ENCODE assay signal across 15 cellular contexts in genomic region chr9:131436386-131436785, GRCh38. TPM values are rescaled to one million over a fixed set of nuclear protein-coding genes. Genes with fewer than 3 reads are reported as not detected.
A peak's percentile ranks its signal among the peaks of the same experiment; 100 is the strongest.
DNase-seq lines count a peak whose midpoint lies in the region; ATAC-seq and TF ChIP-seq lines count a peak whose summit lies in the region.
"Had no signal": no experiment of that assay in that cellular context is flagged by ENCODE, and none has a peak within 500 bp of the region (broad histone marks: within the 10 kb centered on the region; RNA-seq: fewer than 3 reads in every experiment).

No MANE protein-coding gene starts in this region.

- H3K27me3 ChIP-seq in HUES6 (ENCODE audit: control insufficient read depth, insufficient read depth, low read length) (no peaks in the 10 kb centered on the region), ascending aorta (no peaks in the 10 kb centered on the region)

- TF ChIP-seq CTCF in ascending aorta (IDR thresholded peaks at IDR 0.05) (no peak), progenitor cell of endocrine pancreas (IDR thresholded peaks at IDR 0.05; ENCODE audit: unreplicated experiment) (no peak)

- peak; percentile 80 to 86 for ATAC-seq in left cardiac atrium
- no peak for ATAC-seq in HG03342 (IDR thresholded peaks at IDR 0.05; ENCODE audit: unreplicated experiment)
- no peak for ATAC-seq in GM18907 (IDR thresholded peaks at IDR 0.05; ENCODE audit: unreplicated experiment)
- ATAC-seq: stimulated activated naive CD8-positive, alpha-beta T cell treated with anti-CD3 and anti-CD28 coated beads, Interleukin-15, Interleukin-2, amounts not matched to agents 100 U/mL and 50 U/mL, for 24 hours had no signal

- no peak overlapping the region for H3K4me3 Mint-ChIP-seq in progenitor cell of endocrine pancreas (ENCODE audit: low read depth)
- H3K4me3 Mint-ChIP-seq: CD14-positive monocyte had no signal

- H3K4me3 ChIP-seq in HUES6 (ENCODE audit: low read depth, low read length): no peak overlapping the region
- H3K4me3 ChIP-seq in ascending aorta: peak overlapping the region in 1 of 2 donors; percentile 14
- H3K4me3 ChIP-seq: SK-N-MC had no signal

- H3K36me3 ChIP-seq in HUES6 (ENCODE audit: control insufficient read depth, insufficient read depth, low read length) (peaks cover 91% of the 10 kb centered on the region), ascending aorta (peaks cover 60 to 81% of the 10 kb centered on the region in 2 donors)

- H3K4me1 ChIP-seq in HUES6 (ENCODE audit: control insufficient read depth, insufficient read depth, low read length) (peaks cover 59% of the 10 kb centered on the region), ascending aorta (peaks cover 4 to 14% of the 10 kb centered on the region in 2 donors)

- H3K27ac ChIP-seq in HUES6 (ENCODE audit: low read depth, low read length) (peak overlapping the region; percentile 86), ascending aorta (peak overlapping the region; percentile 5 to 60)
- H3K27ac ChIP-seq: SK-N-MC had no signal

- intact Hi-C loops in ascending aorta (cut with DNase I): no loop called here
- intact Hi-C loops in left cardiac atrium (cut with DNase I): no loop called here

- DNase-seq in ascending aorta (ENCODE audit: low spot score in 2 of 2) (no peak), left cardiac atrium (peak; percentile 71), progenitor cell of endocrine pancreas (ENCODE audit: low spot score, unreplicated experiment) (no peak), NOMO-1 treated with dmso at 0.1 percent for 144 hours (lab: John Stamatoyannopoulos, UW; ENCODE audit: unreplicated experiment) (no peak), T-helper 2 cell (no peak)
- DNase-seq: activated CD8-positive, alpha-beta memory T cell treated with anti-CD3 and anti-CD28 coated beads, Interleukin-2, amount 50 U/mL, for 4 hours; DND-41; IMR-90; NCI-H446; stimulated activated naive CD8-positive, alpha-beta T cell treated with anti-CD3 and anti-CD28 coated beads, Interleukin-15, Interleukin-2, amounts not matched to agents 100 U/mL and 50 U/mL, for 24 hours had no signal

- peak overlapping the region; percentile 15 for H3K9ac ChIP-seq in HUES6 (ENCODE audit: low read length)

- peaks cover 37% of the 10 kb centered on the region for H3K36me3 Mint-ChIP-seq in progenitor cell of endocrine pancreas (ENCODE audit: insufficient read depth)

- peak overlapping the region; percentile 5 for H3K27ac Mint-ChIP-seq in progenitor cell of endocrine pancreas

- H3K27me3 Mint-ChIP-seq in progenitor cell of endocrine pancreas: no peaks in the 10 kb centered on the region

- H3K9me3 Mint-ChIP-seq in progenitor cell of endocrine pancreas (ENCODE audit: low read depth): no peaks in the 10 kb centered on the region
- H3K9me3 Mint-ChIP-seq: CD14-positive monocyte had no signal

- H3K4me1 Mint-ChIP-seq in progenitor cell of endocrine pancreas (ENCODE audit: low read depth): no peaks in the 10 kb centered on the region

- H3K9me3 ChIP-seq in HUES6 (ENCODE audit: control insufficient read depth, insufficient read depth, low read depth, low read length) (no peaks in the 10 kb centered on the region), ascending aorta (no peaks in the 10 kb centered on the region)

RNA-seq across cellular contexts. Expression of gene PRRC2B, which starts 42.5 kb away (rescaled TPM):
- total RNA-seq in ascending aorta: 199 TPM
- 100 to 1,000 TPM; 136 to 155 TPM for total RNA-seq in left cardiac atrium
- total RNA-seq in progenitor cell of endocrine pancreas: 416 and 460 TPM in 2 replicates

Comparison
In these comparisons a context has a peak if more than half of its experiments do, and no peak if none do; other contexts are left out.
1. ATAC-seq: peak in left cardiac atrium (2 of 2); none in HG03342 (single experiment) and GM18907 (single experiment).